8 cellular contexts compared by ENCODE assay signal in the genomic region with DNA sequence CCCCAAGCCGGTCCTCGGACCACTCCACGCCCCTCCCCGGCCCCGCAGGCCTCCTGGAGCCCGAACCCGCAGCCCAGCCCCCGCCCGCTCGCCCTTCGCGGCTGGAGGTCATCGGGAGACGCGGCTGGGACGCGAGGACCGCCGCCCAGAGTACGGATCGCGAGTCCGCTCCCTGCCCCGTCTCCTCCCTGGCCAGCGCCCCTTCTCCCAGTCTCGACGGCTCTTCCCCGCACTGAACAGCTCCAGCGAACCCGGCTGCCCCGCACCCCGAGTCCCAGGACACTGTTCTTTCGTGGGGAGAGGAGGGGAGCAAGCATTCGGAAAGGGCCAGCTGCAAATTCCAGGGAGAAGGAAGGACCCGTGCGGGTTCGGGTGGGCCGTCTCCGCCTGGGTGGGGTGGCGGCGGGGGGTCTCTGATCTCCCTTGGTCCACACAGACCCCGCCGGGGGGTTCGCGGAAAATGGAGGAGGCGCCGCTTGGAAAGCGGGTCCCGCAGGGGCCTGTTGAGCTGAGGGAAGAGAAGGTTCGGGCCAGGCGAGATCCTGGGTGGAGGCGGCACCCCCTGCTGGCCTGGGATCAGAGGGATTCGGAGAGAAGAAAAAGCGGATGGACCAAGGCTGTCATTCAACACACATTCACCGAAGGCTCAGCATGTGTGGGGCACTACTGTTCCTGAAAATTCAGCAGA. TPM values are rescaled to one million over a fixed set of nuclear protein-coding genes. Genes with fewer than 3 reads are reported as not detected.
DNase-seq lines count a peak whose midpoint lies in the region; ATAC-seq and TF ChIP-seq lines count a peak whose summit lies in the region.

No MANE protein-coding gene starts in this region.

- peaks cover 35% of the 10 kb centered on the region for H3K27me3 ChIP-seq in foreskin keratinocyte
- peaks cover 58% of the 10 kb centered on the region for H3K27me3 ChIP-seq in neuron (ENCODE audit: insufficient read depth, low read length)

- H2AFZ ChIP-seq in neuron (ENCODE audit: low read depth, low read length): peak overlapping the region; percentile 55

- DNase-seq in activated CD8-positive, alpha-beta memory T cell treated with anti-CD3 and anti-CD28 coated beads for 24 hours: peak; percentile 64
- no peak for DNase-seq in activated CD8-positive, alpha-beta memory T cell treated with anti-CD3 and anti-CD28 coated beads, Interleukin-2, amount 50 U/mL, for 48 hours
- DNase-seq in NCI-H1092 (lab: John Stamatoyannopoulos, UW) (peak; percentile 63), foreskin keratinocyte (peak in 1 of 2 donors; percentile 62), OCI-M2 (lab: John Stamatoyannopoulos, UW; ENCODE audit: unreplicated experiment) (no peak)
- DNase-seq in activated T-cell treated with anti-CD3 and anti-CD28 coated beads, Interleukin-2, amount 50 U/mL, for 72 hours: peak; percentile 40 to 42

- H3K4me3 Mint-ChIP-seq in activated T-cell treated with anti-CD3 and anti-CD28 coated beads, Interleukin-2, amount 50 U/mL, for 72 hours: peak overlapping the region; percentile 82 to 84

- no peaks in the 10 kb centered on the region for H3K9me3 ChIP-seq in neuron (ENCODE audit: low read length)

- peaks cover 0 to 2% of the 10 kb centered on the region in 2 donors for H3K36me3 Mint-ChIP-seq in activated T-cell treated with anti-CD3 and anti-CD28 coated beads, Interleukin-2, amount 50 U/mL, for 72 hours (ENCODE audit: insufficient read depth in 2 of 2)

- H3K27ac Mint-ChIP-seq in activated T-cell treated with anti-CD3 and anti-CD28 coated beads, Interleukin-2, amount 50 U/mL, for 72 hours: no peak overlapping the region

- H3K27me3 Mint-ChIP-seq in activated T-cell treated with anti-CD3 and anti-CD28 coated beads, Interleukin-2, amount 50 U/mL, for 72 hours (ENCODE audit: low read depth): peaks cover 43% of the 10 kb centered on the region

- peak overlapping the region; percentile 31 for H3K4me3 ChIP-seq in neuron (ENCODE audit: low read length)

- no peaks in the 10 kb centered on the region for H3K36me3 ChIP-seq in neuron (ENCODE audit: insufficient read depth, low read length)

- H3K4me1 Mint-ChIP-seq in activated T-cell treated with anti-CD3 and anti-CD28 coated beads, Interleukin-2, amount 50 U/mL, for 72 hours (ENCODE audit: low read depth): peaks cover 22% of the 10 kb centered on the region

- H3K9me3 Mint-ChIP-seq in activated T-cell treated with anti-CD3 and anti-CD28 coated beads, Interleukin-2, amount 50 U/mL, for 72 hours: no peaks in the 10 kb centered on the region

- ATAC-seq in activated T-cell treated with anti-CD3 and anti-CD28 coated beads, Interleukin-2, amount 50 U/mL, for 72 hours (replicated peaks in 1 of 2): no peak
- peak; percentile 30 for ATAC-seq in foreskin keratinocyte
- no peak for ATAC-seq in HG02938 (IDR thresholded peaks at IDR 0.05; ENCODE audit: unreplicated experiment)

- H3K4me1 ChIP-seq in foreskin keratinocyte (no peaks in the 10 kb centered on the region), neuron (ENCODE audit: insufficient read depth, low read length) (peaks cover 25% of the 10 kb centered on the region)

- peak; percentile 92 for TF ChIP-seq CTCF in foreskin keratinocyte (conservative IDR thresholded peaks at IDR 0.05)

- no peak overlapping the region for H3K27ac ChIP-seq in foreskin keratinocyte

RNA-seq across cellular contexts. Expression of a gene that starts 0.6 kb away (rescaled TPM):
- under 1 TPM; 0.14 to 0.21 TPM for total RNA-seq in activated T-cell treated with anti-CD3 and anti-CD28 coated beads, Interleukin-2, amount 50 U/mL, for 72 hours
- 2.6 and 4.2 TPM in 2 replicates for total RNA-seq in foreskin keratinocyte
- polyA plus RNA-seq in foreskin keratinocyte: 2.3 and 3.3 TPM in 2 replicates

RNA-seq across cellular contexts. Expression of a gene that starts 4.2 kb away (rescaled TPM):
- 10 to 100 TPM; 36.8 to 40.8 TPM for total RNA-seq in activated T-cell treated with anti-CD3 and anti-CD28 coated beads, Interleukin-2, amount 50 U/mL, for 72 hours
- total RNA-seq in foreskin keratinocyte: 23.3 and 24.0 TPM in 2 replicates
- polyA plus RNA-seq in foreskin keratinocyte: 21.6 and 22.7 TPM in 2 replicates

RNA-seq across cellular contexts. Expression of a gene that starts 16.1 kb away (rescaled TPM):
- total RNA-seq in activated T-cell treated with anti-CD3 and anti-CD28 coated beads, Interleukin-2, amount 50 U/mL, for 72 hours: 10 to 100 TPM; 29.0 to 33.3 TPM
- 55.7 and 61.6 TPM in 2 replicates for total RNA-seq in foreskin keratinocyte
- 71.6 and 74.4 TPM in 2 replicates for polyA plus RNA-seq in foreskin keratinocyte

RNA-seq across cellular contexts. Expression of a gene that starts 29.1 kb away (rescaled TPM):
- 10 to 100 TPM; 11.7 to 21.4 TPM for total RNA-seq in activated T-cell treated with anti-CD3 and anti-CD28 coated beads, Interleukin-2, amount 50 U/mL, for 72 hours
- total RNA-seq in foreskin keratinocyte: 1.5 and 3.0 TPM in 2 replicates
- 0.99 and 2.4 TPM in 2 replicates for polyA plus RNA-seq in foreskin keratinocyte

Comparison
In these comparisons a context has a peak if more than half of its experiments do, and no peak if none do; other contexts are left out.
1. DNase-seq: peak in activated CD8-positive, alpha-beta memory T cell treated with anti-CD3 and anti-CD28 coated beads for 24 hours (single experiment), NCI-H1092 (single experiment) and activated T-cell treated with anti-CD3 and anti-CD28 coated beads, Interleukin-2, amount 50 U/mL, for 72 hours (2 of 2); none in activated CD8-positive, alpha-beta memory T cell treated with anti-CD3 and anti-CD28 coated beads, Interleukin-2, amount 50 U/mL, for 48 hours (single experiment) and OCI-M2 (single experiment).